ENCODE assay signal across 13 cellular contexts in the genomic region with DNA sequence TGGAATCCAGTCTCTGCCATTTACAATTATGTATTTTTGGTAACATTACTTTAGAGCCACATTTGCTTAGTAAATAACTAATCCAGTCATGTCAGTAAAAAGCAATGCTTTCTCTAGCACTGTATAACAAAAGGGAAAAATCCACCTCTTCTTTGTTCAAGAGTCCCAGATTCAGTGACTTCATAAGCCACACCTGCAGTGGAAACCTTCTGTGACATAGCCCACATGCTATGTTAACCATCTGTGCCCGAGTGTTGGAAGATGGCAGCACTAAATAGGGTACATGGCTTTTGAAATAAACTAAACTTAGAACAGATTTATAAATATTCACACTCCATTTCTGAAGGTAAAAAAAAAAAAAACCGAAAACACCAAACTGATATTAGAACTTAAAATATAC.
A peak's percentile ranks its signal among the peaks of the same experiment; 100 is the strongest.
DNase-seq lines count a peak whose midpoint lies in the region; ATAC-seq and FAIRE-seq lines count a peak whose summit lies in the region.
"Had no signal": no experiment of that assay in that cellular context is flagged by ENCODE, and none has a peak within 500 bp of the region (broad histone marks: within the 10 kb centered on the region; RNA-seq: fewer than 3 reads in every experiment).

No MANE protein-coding gene starts in this region.

- H3K36me3 Mint-ChIP-seq in dendritic cell treated with granulocyte-macrophage colony-stimulating factor and Interleukin-4, amounts not matched to agents 40 ng/mL and 50 ng/mL, for 4 days (ENCODE audit: low read depth), result peaks cover 67% of the 10 kb centered on the region
- H3K36me3 Mint-ChIP-seq: CD8-positive, alpha-beta T cell had no signal

- H3K27ac Mint-ChIP-seq in dendritic cell treated with granulocyte-macrophage colony-stimulating factor and Interleukin-4, amounts not matched to agents 40 ng/mL and 50 ng/mL, for 4 days, result peak overlapping the region; percentile 93
- H3K27ac Mint-ChIP-seq: B cell; CD8-positive, alpha-beta T cell had no signal

- intact Hi-C loops in dendritic cell treated with granulocyte-macrophage colony-stimulating factor and Interleukin-4, amounts not matched to agents 40 ng/mL and 50 ng/mL, for 4 days (cut with micrococcal nuclease), result loop anchor here (5.0 kb wide), 2 partner anchors 63 to 82 kb away; partner anchors contain the start of gene CTTNBP2

- peak; percentile 41 for ATAC-seq in GM18867 (IDR thresholded peaks at IDR 0.05; ENCODE audit: unreplicated experiment)
- ATAC-seq: CD8-positive, alpha-beta T cell; GM12878 had no signal

- peaks cover 55% of the 10 kb centered on the region for H3K4me1 Mint-ChIP-seq in dendritic cell treated with granulocyte-macrophage colony-stimulating factor and Interleukin-4, amounts not matched to agents 40 ng/mL and 50 ng/mL, for 4 days (ENCODE audit: low read depth)
- H3K4me1 Mint-ChIP-seq: B cell had no signal

- no peaks in the 10 kb centered on the region for H3K27me3 Mint-ChIP-seq in dendritic cell treated with granulocyte-macrophage colony-stimulating factor and Interleukin-4, amounts not matched to agents 40 ng/mL and 50 ng/mL, for 4 days

- H3K4me3 Mint-ChIP-seq in dendritic cell treated with granulocyte-macrophage colony-stimulating factor and Interleukin-4, amounts not matched to agents 40 ng/mL and 50 ng/mL, for 4 days, result no peak overlapping the region
- H3K4me3 Mint-ChIP-seq: B cell; CD8-positive, alpha-beta T cell had no signal

- DNase-seq in RCC 7860 (ENCODE audit: low spot score) (no peak), medulla oblongata (ENCODE audit: extremely low spot score) (no peak), NCI-H1436 treated with DMSO at 0.1 percent for 48 hours (lab: John Stamatoyannopoulos, UW) (no peak), hepatic stellate cell (ENCODE audit: low spot score) (no peak)
- DNase-seq: Calu3; CD8-positive, alpha-beta T cell; DMS79 treated with DMSO at 0.1 percent for 48 hours; GM23248; IMR-90 had no signal

- H3K9me3 Mint-ChIP-seq in dendritic cell treated with granulocyte-macrophage colony-stimulating factor and Interleukin-4, amounts not matched to agents 40 ng/mL and 50 ng/mL, for 4 days, result peaks cover 26% of the 10 kb centered on the region
- H3K9me3 Mint-ChIP-seq: CD8-positive, alpha-beta T cell had no signal

- FAIRE-seq in RCC 7860 (lab: Jason Lieb, UNC), result peak; percentile 25
